24 cellular contexts compared by ENCODE assay signal in the genomic region with DNA sequence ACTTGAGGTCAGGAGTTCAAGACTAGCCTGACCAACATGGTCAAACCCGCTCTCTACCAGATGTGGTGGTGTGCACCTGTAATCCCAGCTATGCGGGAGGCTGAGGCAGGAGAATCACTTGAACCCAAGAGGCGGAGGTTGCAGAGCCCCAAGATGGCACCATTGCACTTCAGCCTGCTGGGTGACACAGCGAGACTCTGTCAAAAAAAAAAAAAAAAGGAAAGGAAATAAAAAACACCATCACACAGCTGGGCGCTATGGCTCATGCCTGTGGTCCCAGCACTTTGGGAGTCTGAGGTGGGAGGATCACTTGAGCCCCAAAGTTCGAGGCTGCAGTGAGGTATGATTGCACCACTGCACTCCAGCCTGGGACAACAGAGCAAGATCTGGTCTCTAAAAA. TPM values are rescaled to one million over a fixed set of nuclear protein-coding genes. Genes with fewer than 3 reads are reported as not detected.
A peak's percentile ranks its signal among the peaks of the same experiment; 100 is the strongest.
DNase-seq lines count a peak whose midpoint lies in the region; ATAC-seq and TF ChIP-seq lines count a peak whose summit lies in the region.
"Had no signal": no experiment of that assay in that cellular context is flagged by ENCODE, and none has a peak within 500 bp of the region (broad histone marks: within the 10 kb centered on the region; RNA-seq: fewer than 3 reads in every experiment).

No MANE protein-coding gene starts in this region.

- no peak for TF ChIP-seq CTCF in CD8-positive, alpha-beta T cell (IDR thresholded peaks at IDR 0.05)

- CTCF ChIA-PET in CD8-positive, alpha-beta T cell (lab: Charles Lee): interaction anchor here (1.2 to 16.5 kb wide), 5 partner anchors 17 to 61 kb away, joined by 3 to 431 read pairs (median 19); a partner anchor contains a TSS
- CTCF ChIA-PET in activated CD4-positive, alpha-beta memory T cell treated with anti-CD3 and anti-CD28 coated beads, Interleukin-2, amount 10 ng/mL, durations not matched to agents 7 days and 5 days (lab: Charles Lee): interaction anchor here (0.6 to 10.2 kb wide), 6 partner anchors 18 to 1656 kb away, joined by 3 to 170 read pairs (median 6); no protein-coding TSS in a partner anchor
- CTCF ChIA-PET in naive thymus-derived CD4-positive, alpha-beta T cell (lab: Charles Lee): interaction anchor here (0.6 to 7.0 kb wide), 14 partner anchors 15 to 898 kb away, joined by 3 to 124 read pairs (median 5); no protein-coding TSS in a partner anchor

- peaks cover 17% of the 10 kb centered on the region for H3K27me3 Mint-ChIP-seq in activated CD4-positive, alpha-beta T cell treated with anti-CD3 and anti-CD28 coated beads, Interleukin-2, amount 10 ng/mL, durations not matched to agents 24 days and 14 days
- H3K27me3 Mint-ChIP-seq in CD8-positive, alpha-beta T cell (ENCODE audit: low read depth): no peaks in the 10 kb centered on the region
- peaks cover 19% of the 10 kb centered on the region for H3K27me3 Mint-ChIP-seq in activated CD4-positive, alpha-beta memory T cell treated with anti-CD3 and anti-CD28 coated beads, Interleukin-2, amount 10 ng/mL, durations not matched to agents 7 days and 5 days
- H3K27me3 Mint-ChIP-seq in naive thymus-derived CD4-positive, alpha-beta T cell: peaks cover 0 to 23% (median 0%) of the 10 kb centered on the region in 5 donors

- ATAC-seq in CD8-positive, alpha-beta T cell: no peak
- ATAC-seq in naive thymus-derived CD4-positive, alpha-beta T cell: no peak
- ATAC-seq in GM21423 (IDR thresholded peaks at IDR 0.05; ENCODE audit: unreplicated experiment): no peak
- no peak for ATAC-seq in GM19035 (IDR thresholded peaks at IDR 0.05; ENCODE audit: unreplicated experiment)
- ATAC-seq: A549, left colon, upper lobe of right lung had no signal

- H3K27ac ChIP-seq in CD8-positive, alpha-beta T cell (ENCODE audit: low read depth, low read length): no peak overlapping the region
- peak overlapping the region; percentile 16 for H3K27ac ChIP-seq in naive thymus-derived CD4-positive, alpha-beta T cell (ENCODE audit: low read depth, low read length)
- H3K27ac ChIP-seq: colonic mucosa, esophagus muscularis mucosa, upper lobe of right lung, WERI-Rb-1 had no signal

- no peaks in the 10 kb centered on the region for H3K27me3 ChIP-seq in CD8-positive, alpha-beta T cell (ENCODE audit: insufficient read depth, low read length)
- H3K27me3 ChIP-seq in naive thymus-derived CD4-positive, alpha-beta T cell (ENCODE audit: control insufficient read depth in 2 of 2, insufficient read depth in 2 of 2, low read length in 2 of 2): no peaks in the 10 kb centered on the region
- H3K27me3 ChIP-seq: colonic mucosa had no signal

- H3K36me3 ChIP-seq in CD8-positive, alpha-beta T cell (ENCODE audit: insufficient read depth, low read length): no peaks in the 10 kb centered on the region
- H3K36me3 ChIP-seq in naive thymus-derived CD4-positive, alpha-beta T cell (ENCODE audit: control insufficient read depth in 2 of 3, insufficient read depth in 3 of 3, low read length in 3 of 3): no peaks in the 10 kb centered on the region
- H3K36me3 ChIP-seq: BE2C, colonic mucosa, esophagus muscularis mucosa, upper lobe of right lung, WERI-Rb-1 had no signal

- H3K4me1 ChIP-seq in CD8-positive, alpha-beta T cell (ENCODE audit: insufficient read depth, low read length): peaks cover 45% of the 10 kb centered on the region
- H3K4me1 ChIP-seq in naive thymus-derived CD4-positive, alpha-beta T cell (ENCODE audit: control insufficient read depth in 2 of 2, insufficient read depth in 2 of 2, low read length in 2 of 2): peaks cover 21 to 30% of the 10 kb centered on the region in 2 donors
- H3K4me1 ChIP-seq: A549, BE2C had no signal

- DNase-seq in activated CD4-positive, alpha-beta T cell treated with anti-CD3 and anti-CD28 coated beads, Interleukin-2, amount 10 ng/mL, durations not matched to agents 24 days and 14 days: peak; percentile 68
- DNase-seq in activated CD4-positive, alpha-beta T cell treated with anti-CD3 and anti-CD28 coated beads, Interleukin-2, amount 50 U/mL, for 4 hours: no peak
- DNase-seq in CD8-positive, alpha-beta T cell: peak in 3 of 7 experiments; percentile 27 to 66 (median 40)
- peak; percentile 28 for DNase-seq in activated CD4-positive, alpha-beta memory T cell treated with anti-CD3 and anti-CD28 coated beads, Interleukin-2, amount 10 ng/mL, durations not matched to agents 7 days and 5 days
- peak in 5 of 9 donors; percentile 21 to 56 (median 45) for DNase-seq in naive thymus-derived CD4-positive, alpha-beta T cell
- no peak for DNase-seq in HuH-7 (ENCODE audit: low spot score)
- DNase-seq: amniotic stem cell, BE2C, colonic mucosa, endodermal cell, foreskin melanocyte, left colon, NCI-H2081 treated with DMSO at 0.1 percent for 48 hours, NCI-H446, occipital lobe, OCI-M1, T-helper 9 cell, upper lobe of right lung, WERI-Rb-1 had no signal

- H3K4me3 Mint-ChIP-seq in activated CD4-positive, alpha-beta T cell treated with anti-CD3 and anti-CD28 coated beads, Interleukin-2, amount 10 ng/mL, durations not matched to agents 24 days and 14 days: no peak overlapping the region
- no peak overlapping the region for H3K4me3 Mint-ChIP-seq in CD8-positive, alpha-beta T cell
- no peak overlapping the region for H3K4me3 Mint-ChIP-seq in activated CD4-positive, alpha-beta memory T cell treated with anti-CD3 and anti-CD28 coated beads, Interleukin-2, amount 10 ng/mL, durations not matched to agents 7 days and 5 days
- H3K4me3 Mint-ChIP-seq in naive thymus-derived CD4-positive, alpha-beta T cell: peak overlapping the region in 8 of 10 donors; percentile 13 to 86 (median 61)
- H3K4me3 Mint-ChIP-seq: endodermal cell, memory B cell had no signal

- no peaks in the 10 kb centered on the region for H3K9me3 Mint-ChIP-seq in activated CD4-positive, alpha-beta T cell treated with anti-CD3 and anti-CD28 coated beads, Interleukin-2, amount 10 ng/mL, durations not matched to agents 24 days and 14 days
- H3K9me3 Mint-ChIP-seq in CD8-positive, alpha-beta T cell: no peaks in the 10 kb centered on the region
- no peaks in the 10 kb centered on the region for H3K9me3 Mint-ChIP-seq in activated CD4-positive, alpha-beta memory T cell treated with anti-CD3 and anti-CD28 coated beads, Interleukin-2, amount 10 ng/mL, durations not matched to agents 7 days and 5 days
- no peaks in the 10 kb centered on the region for H3K9me3 Mint-ChIP-seq in naive thymus-derived CD4-positive, alpha-beta T cell
- H3K9me3 Mint-ChIP-seq: endodermal cell, memory B cell had no signal

- H3K36me3 Mint-ChIP-seq in activated CD4-positive, alpha-beta T cell treated with anti-CD3 and anti-CD28 coated beads, Interleukin-2, amount 10 ng/mL, durations not matched to agents 24 days and 14 days (ENCODE audit: low read depth): no peaks in the 10 kb centered on the region
- no peaks in the 10 kb centered on the region for H3K36me3 Mint-ChIP-seq in CD8-positive, alpha-beta T cell
- H3K36me3 Mint-ChIP-seq in activated CD4-positive, alpha-beta memory T cell treated with anti-CD3 and anti-CD28 coated beads, Interleukin-2, amount 10 ng/mL, durations not matched to agents 7 days and 5 days (ENCODE audit: low read depth): no peaks in the 10 kb centered on the region
- no peaks in the 10 kb centered on the region for H3K36me3 Mint-ChIP-seq in naive thymus-derived CD4-positive, alpha-beta T cell
- H3K36me3 Mint-ChIP-seq: memory B cell had no signal

- POLR2A ChIA-PET in CD8-positive, alpha-beta T cell (lab: Charles Lee): interaction anchor here (1.2 to 3.9 kb wide), 4 partner anchors 9 to 39 kb away, joined by 3 to 53 read pairs (median 4); no protein-coding TSS in a partner anchor
- POLR2A ChIA-PET in activated CD4-positive, alpha-beta memory T cell treated with anti-CD3 and anti-CD28 coated beads, Interleukin-2, amount 10 ng/mL, durations not matched to agents 7 days and 5 days (lab: Charles Lee): interaction anchor here (0.6 to 2.1 kb wide), 2 partner anchors 37 to 355 kb away, joined by 3 to 11 read pairs; no protein-coding TSS in a partner anchor
- POLR2A ChIA-PET in naive thymus-derived CD4-positive, alpha-beta T cell (lab: Charles Lee): interaction anchor here (0.6 to 11.9 kb wide), 10 partner anchors 9 to 215 kb away, joined by 3 to 174 read pairs (median 4); a partner anchor contains a TSS

- H3K27ac Mint-ChIP-seq in activated CD4-positive, alpha-beta T cell treated with anti-CD3 and anti-CD28 coated beads, Interleukin-2, amount 10 ng/mL, durations not matched to agents 24 days and 14 days: no peak overlapping the region
- peak overlapping the region; percentile 71 for H3K27ac Mint-ChIP-seq in CD8-positive, alpha-beta T cell
- no peak overlapping the region for H3K27ac Mint-ChIP-seq in activated CD4-positive, alpha-beta memory T cell treated with anti-CD3 and anti-CD28 coated beads, Interleukin-2, amount 10 ng/mL, durations not matched to agents 7 days and 5 days
- peak overlapping the region; percentile 59 to 88 (median 75) for H3K27ac Mint-ChIP-seq in naive thymus-derived CD4-positive, alpha-beta T cell
- H3K27ac Mint-ChIP-seq: endodermal cell, memory B cell had no signal

- H3K4me1 Mint-ChIP-seq in activated CD4-positive, alpha-beta T cell treated with anti-CD3 and anti-CD28 coated beads, Interleukin-2, amount 10 ng/mL, durations not matched to agents 24 days and 14 days: peaks cover 28% of the 10 kb centered on the region
- H3K4me1 Mint-ChIP-seq in CD8-positive, alpha-beta T cell (ENCODE audit: low read depth): peaks cover 40% of the 10 kb centered on the region
- H3K4me1 Mint-ChIP-seq in activated CD4-positive, alpha-beta memory T cell treated with anti-CD3 and anti-CD28 coated beads, Interleukin-2, amount 10 ng/mL, durations not matched to agents 7 days and 5 days: peaks cover 37% of the 10 kb centered on the region
- H3K4me1 Mint-ChIP-seq in naive thymus-derived CD4-positive, alpha-beta T cell: peaks cover 28 to 57% (median 44%) of the 10 kb centered on the region in 7 donors

- H3K4me3 ChIP-seq in CD8-positive, alpha-beta T cell (ENCODE audit: low read depth, low read length): no peak overlapping the region
- no peak overlapping the region for H3K4me3 ChIP-seq in naive thymus-derived CD4-positive, alpha-beta T cell (ENCODE audit: low read length)
- H3K4me3 ChIP-seq: A549, colonic mucosa, esophagus muscularis mucosa, upper lobe of right lung had no signal

- intact Hi-C loops in activated CD4-positive, alpha-beta T cell treated with anti-CD3 and anti-CD28 coated beads, Interleukin-2, amount 10 ng/mL, durations not matched to agents 24 days and 14 days (cut with micrococcal nuclease): loop anchor here (5.0 kb wide), 1 partner anchor 142 kb away; no protein-coding TSS in a partner anchor
- intact Hi-C loops in CD8-positive, alpha-beta T cell (cut with DNase I, micrococcal nuclease): loop anchor here (2.0 to 10.0 kb wide), 3 partner anchors 213 to 346 kb away; a partner anchor contains a TSS
- intact Hi-C loops in naive thymus-derived CD4-positive, alpha-beta T cell (cut with micrococcal nuclease): loop anchor here in 1 of 2 donors (5.0 kb wide), 1 partner anchor 137 kb away; no protein-coding TSS in a partner anchor

- H3K9me3 ChIP-seq in CD8-positive, alpha-beta T cell (ENCODE audit: low read length): no peaks in the 10 kb centered on the region
- no peaks in the 10 kb centered on the region for H3K9me3 ChIP-seq in naive thymus-derived CD4-positive, alpha-beta T cell (ENCODE audit: control insufficient read depth in 2 of 3, low read length in 3 of 3)
- H3K9me3 ChIP-seq: A549, BE2C, colonic mucosa, esophagus muscularis mucosa, upper lobe of right lung had no signal

RNA-seq across cellular contexts. Expression of a gene that starts 13.3 kb away (rescaled TPM):
- total RNA-seq in activated CD4-positive, alpha-beta T cell treated with anti-CD3 and anti-CD28 coated beads, Interleukin-2, amount 10 ng/mL, durations not matched to agents 24 days and 14 days: 0.85 and 1.5 TPM in 2 replicates
- 10 to 100 TPM; 16.5 to 17.1 TPM for total RNA-seq in CD8-positive, alpha-beta T cell
- total RNA-seq in activated CD4-positive, alpha-beta memory T cell treated with anti-CD3 and anti-CD28 coated beads, Interleukin-2, amount 10 ng/mL, durations not matched to agents 7 days and 5 days: 1 to 10 TPM; 9.8 TPM
- total RNA-seq in naive thymus-derived CD4-positive, alpha-beta T cell: 10 to 100 TPM in 4 of 5 experiments, 1 to 10 TPM in 1; 6.0 to 19.9 (median 17.9) TPM
- 10 to 100 TPM in 1 of 2 donors, 1 to 10 TPM in 1; 4.2 to 10.0 TPM for polyA plus RNA-seq in naive thymus-derived CD4-positive, alpha-beta T cell

Comparison
In these comparisons a context has a peak if more than half of its experiments do, and no peak if none do; other contexts are left out.
1. DNase-seq: peak in activated CD4-positive, alpha-beta T cell treated with anti-CD3 and anti-CD28 coated beads, Interleukin-2, amount 10 ng/mL, durations not matched to agents 24 days and 14 days (single experiment), activated CD4-positive, alpha-beta memory T cell treated with anti-CD3 and anti-CD28 coated beads, Interleukin-2, amount 10 ng/mL, durations not matched to agents 7 days and 5 days (single experiment) and naive thymus-derived CD4-positive, alpha-beta T cell (5 of 9); none in activated CD4-positive, alpha-beta T cell treated with anti-CD3 and anti-CD28 coated beads, Interleukin-2, amount 50 U/mL, for 4 hours (0 of 2) and HuH-7 (single experiment).
2. H3K27ac Mint-ChIP-seq: peak in CD8-positive, alpha-beta T cell (single experiment) and naive thymus-derived CD4-positive, alpha-beta T cell (9 of 9); none in activated CD4-positive, alpha-beta T cell treated with anti-CD3 and anti-CD28 coated beads, Interleukin-2, amount 10 ng/mL, durations not matched to agents 24 days and 14 days (single experiment) and activated CD4-positive, alpha-beta memory T cell treated with anti-CD3 and anti-CD28 coated beads, Interleukin-2, amount 10 ng/mL, durations not matched to agents 7 days and 5 days (single experiment).
3. H3K4me3 Mint-ChIP-seq: peak in naive thymus-derived CD4-positive, alpha-beta T cell (8 of 10); none in activated CD4-positive, alpha-beta T cell treated with anti-CD3 and anti-CD28 coated beads, Interleukin-2, amount 10 ng/mL, durations not matched to agents 24 days and 14 days (single experiment), CD8-positive, alpha-beta T cell (single experiment) and activated CD4-positive, alpha-beta memory T cell treated with anti-CD3 and anti-CD28 coated beads, Interleukin-2, amount 10 ng/mL, durations not matched to agents 7 days and 5 days (single experiment).